ENCODE assay signal across 18 cellular contexts in genomic region chr2:28568533-28568932, GRCh38.
"Had no signal": no experiment of that assay in that cellular context is flagged by ENCODE, and none has a peak within 500 bp of the region (broad histone marks: within the 10 kb centered on the region; RNA-seq: fewer than 3 reads in every experiment).

No MANE protein-coding gene starts in this region.

- H3K79me2 ChIP-seq: parathyroid adenoma had no signal

- H3K9ac ChIP-seq: parathyroid adenoma had no signal

- H3K4me1 ChIP-seq: breast epithelium, parathyroid adenoma had no signal

- H3K4me3 ChIP-seq: ascending aorta, breast epithelium, left lung, mucosa of descending colon, thyroid gland, vagina had no signal

- FAIRE-seq: kidney had no signal

- H3K9me3 ChIP-seq: ascending aorta, breast epithelium, left lung, mucosa of descending colon, neutrophil, thyroid gland, vagina had no signal

- H3K27ac ChIP-seq: ascending aorta, breast epithelium, left lung, neutrophil, parathyroid adenoma, thyroid gland, vagina had no signal

- ATAC-seq: effector memory CD8-positive, alpha-beta T cell; left lung; mucosa of descending colon; naive thymus-derived CD4-positive, alpha-beta T cell; stimulated activated memory B cell treated with anti-CD40 and anti-IgM and Interleukin-4, amounts not matched to agents 10 μg/mL and 1 μg/mL and 100 μg/mL, for 72 hours had no signal

- H3K27me3 ChIP-seq: ascending aorta, breast epithelium, left lung, neutrophil, thyroid gland, vagina had no signal

- H3K36me3 ChIP-seq: ascending aorta, breast epithelium, left lung, neutrophil, thyroid gland, vagina had no signal

- H2AFZ ChIP-seq: parathyroid adenoma had no signal

- DNase-seq: activated CD4-positive, alpha-beta T cell treated with anti-CD3 and anti-CD28 coated beads for 1 hour; activated CD4-positive, alpha-beta T cell treated with anti-CD3 and anti-CD28 coated beads, Interleukin-2, amount 50 U/mL, for 4 hours; activated naive CD4-positive, alpha-beta T cell treated with anti-CD3 and anti-CD28 coated beads, Interleukin-2, amount 10 ng/mL, durations not matched to agents 7 days and 5 days; activated T-cell treated with anti-CD3 and anti-CD28 coated beads, Interleukin-2, amount 50 U/mL, for 1 hour; effector memory CD8-positive, alpha-beta T cell; kidney; left lung; mucosa of descending colon; naive thymus-derived CD4-positive, alpha-beta T cell; retina; stimulated activated CD4-positive, alpha-beta T cell treated with anti-CD3 and anti-CD28 coated beads, Interleukin-2, amount 100 ng/mL, for 48 hours; thyroid gland had no signal
